In genomic region chr6:49476564-49476963, GRCh38 we compare ENCODE assay signal across 12 cellular contexts. TPM values are rescaled to one million over a fixed set of nuclear protein-coding genes. Genes with fewer than 3 reads are reported as not detected.
"Had no signal": no experiment of that assay in that cellular context is flagged by ENCODE, and none has a peak within 500 bp of the region (broad histone marks: within the 10 kb centered on the region; RNA-seq: fewer than 3 reads in every experiment).

No MANE protein-coding gene starts in this region.

RNA-seq across cellular contexts. Expression of gene GLYATL3, which starts 23.2 kb away (rescaled TPM):
- total RNA-seq: OCI-LY7, PC-3, PC-9, Peyer's patch, Right ventricle myocardium inferior, Right ventricle myocardium superior, RPMI7951, SJCRH30, SJSA1, SK-MEL-5, T-cell had no signal
- polyA plus RNA-seq: SK-N-SH had no signal
